ENCODE assay signal across 1 cellular context in the genomic region with DNA sequence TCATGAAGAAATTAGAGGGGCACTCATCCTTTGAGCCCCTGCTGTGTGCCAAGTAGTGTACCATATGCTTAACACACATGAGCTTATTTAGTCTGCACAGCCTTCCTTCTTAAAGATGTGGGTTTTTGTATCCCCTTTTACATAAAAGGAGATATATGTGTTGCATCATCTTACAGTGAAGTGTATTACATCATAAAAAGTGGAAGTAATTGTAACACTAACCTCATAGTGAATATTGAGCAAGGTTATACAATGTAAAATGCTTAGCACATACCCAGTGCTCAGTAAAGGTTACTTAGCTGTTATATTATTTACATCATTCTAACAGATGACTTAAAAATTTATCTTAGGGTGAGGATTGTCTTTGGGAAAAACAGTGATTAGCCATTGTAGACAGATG.
TF ChIP-seq lines count a peak whose summit lies in the region.

No MANE protein-coding gene starts in this region.

TF ChIP-seq in K562, 482 proteins besides CTCF, POLR2A, EP300 and RAD21 (continued from another document):
- TF ChIP-seq, protein P1, sequence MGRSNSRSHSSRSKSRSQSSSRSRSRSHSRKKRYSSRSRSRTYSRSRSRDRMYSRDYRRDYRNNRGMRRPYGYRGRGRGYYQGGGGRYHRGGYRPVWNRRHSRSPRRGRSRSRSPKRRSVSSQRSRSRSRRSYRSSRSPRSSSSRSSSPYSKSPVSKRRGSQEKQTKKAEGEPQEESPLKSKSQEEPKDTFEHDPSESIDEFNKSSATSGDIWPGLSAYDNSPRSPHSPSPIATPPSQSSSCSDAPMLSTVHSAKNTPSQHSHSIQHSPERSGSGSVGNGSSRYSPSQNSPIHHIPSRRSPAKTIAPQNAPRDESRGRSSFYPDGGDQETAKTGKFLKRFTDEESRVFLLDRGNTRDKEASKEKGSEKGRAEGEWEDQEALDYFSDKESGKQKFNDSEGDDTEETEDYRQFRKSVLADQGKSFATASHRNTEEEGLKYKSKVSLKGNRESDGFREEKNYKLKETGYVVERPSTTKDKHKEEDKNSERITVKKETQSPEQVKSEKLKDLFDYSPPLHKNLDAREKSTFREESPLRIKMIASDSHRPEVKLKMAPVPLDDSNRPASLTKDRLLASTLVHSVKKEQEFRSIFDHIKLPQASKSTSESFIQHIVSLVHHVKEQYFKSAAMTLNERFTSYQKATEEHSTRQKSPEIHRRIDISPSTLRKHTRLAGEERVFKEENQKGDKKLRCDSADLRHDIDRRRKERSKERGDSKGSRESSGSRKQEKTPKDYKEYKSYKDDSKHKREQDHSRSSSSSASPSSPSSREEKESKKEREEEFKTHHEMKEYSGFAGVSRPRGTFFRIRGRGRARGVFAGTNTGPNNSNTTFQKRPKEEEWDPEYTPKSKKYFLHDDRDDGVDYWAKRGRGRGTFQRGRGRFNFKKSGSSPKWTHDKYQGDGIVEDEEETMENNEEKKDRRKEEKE (IDR thresholded peaks at IDR 0.05; ENCODE audit: borderline replicate concordance in 1 of 2, control insufficient read depth in 1 of 2, low read depth in 2 of 2, low read length in 1 of 2), result no peak
- TF ChIP-seq NR2C2 (CRISPR knock-in tag; IDR thresholded peaks at IDR 0.05), result no peak
- TF ChIP-seq NR2C2 (tag; IDR thresholded peaks at IDR 0.05), result no peak
- no peak for TF ChIP-seq ATF1 (CRISPR knock-in tag; IDR thresholded peaks at IDR 0.05)
- TF ChIP-seq ATF1 (tag; IDR thresholded peaks at IDR 0.05), result peak; percentile 40; the same call in 1 of the 2 replicates
- TF ChIP-seq MAFK (IDR thresholded peaks at IDR 0.05; ENCODE audit: low read length), result no peak
- no peak for TF ChIP-seq ZNF561 (CRISPR knock-in tag; conservative IDR thresholded peaks at IDR 0.05)
- TF ChIP-seq NR2C1 (IDR thresholded peaks at IDR 0.05), result peak; percentile 24; the same call in 1 of the 2 replicates
- no peak; the same call in 1 of the 2 replicates for TF ChIP-seq NR2C1 (tag; IDR thresholded peaks at IDR 0.05)
- TF ChIP-seq U2AF2 (optimal IDR thresholded peaks at IDR 0.05; ENCODE audit: low read depth, low read length), result no peak
- peak; percentile 95 for TF ChIP-seq ZSCAN32 (CRISPR knock-in tag; IDR thresholded peaks at IDR 0.05)
- no peak for TF ChIP-seq NFXL1 (CRISPR knock-in tag; IDR thresholded peaks at IDR 0.05)
- TF ChIP-seq JUND (IDR thresholded peaks at IDR 0.05; ENCODE audit: borderline replicate concordance, low read depth, low read length), result peak; percentile 75
- TF ChIP-seq JUND (tag; IDR thresholded peaks at IDR 0.05; ENCODE audit: borderline replicate concordance, low read depth, low read length), result peak; percentile 66; the same call in 1 of the 3 replicates
- TF ChIP-seq SMAD1 (IDR thresholded peaks at IDR 0.05; ENCODE audit: low read depth, low read length, partially characterized antibody), result no peak
- TF ChIP-seq, protein P2, sequence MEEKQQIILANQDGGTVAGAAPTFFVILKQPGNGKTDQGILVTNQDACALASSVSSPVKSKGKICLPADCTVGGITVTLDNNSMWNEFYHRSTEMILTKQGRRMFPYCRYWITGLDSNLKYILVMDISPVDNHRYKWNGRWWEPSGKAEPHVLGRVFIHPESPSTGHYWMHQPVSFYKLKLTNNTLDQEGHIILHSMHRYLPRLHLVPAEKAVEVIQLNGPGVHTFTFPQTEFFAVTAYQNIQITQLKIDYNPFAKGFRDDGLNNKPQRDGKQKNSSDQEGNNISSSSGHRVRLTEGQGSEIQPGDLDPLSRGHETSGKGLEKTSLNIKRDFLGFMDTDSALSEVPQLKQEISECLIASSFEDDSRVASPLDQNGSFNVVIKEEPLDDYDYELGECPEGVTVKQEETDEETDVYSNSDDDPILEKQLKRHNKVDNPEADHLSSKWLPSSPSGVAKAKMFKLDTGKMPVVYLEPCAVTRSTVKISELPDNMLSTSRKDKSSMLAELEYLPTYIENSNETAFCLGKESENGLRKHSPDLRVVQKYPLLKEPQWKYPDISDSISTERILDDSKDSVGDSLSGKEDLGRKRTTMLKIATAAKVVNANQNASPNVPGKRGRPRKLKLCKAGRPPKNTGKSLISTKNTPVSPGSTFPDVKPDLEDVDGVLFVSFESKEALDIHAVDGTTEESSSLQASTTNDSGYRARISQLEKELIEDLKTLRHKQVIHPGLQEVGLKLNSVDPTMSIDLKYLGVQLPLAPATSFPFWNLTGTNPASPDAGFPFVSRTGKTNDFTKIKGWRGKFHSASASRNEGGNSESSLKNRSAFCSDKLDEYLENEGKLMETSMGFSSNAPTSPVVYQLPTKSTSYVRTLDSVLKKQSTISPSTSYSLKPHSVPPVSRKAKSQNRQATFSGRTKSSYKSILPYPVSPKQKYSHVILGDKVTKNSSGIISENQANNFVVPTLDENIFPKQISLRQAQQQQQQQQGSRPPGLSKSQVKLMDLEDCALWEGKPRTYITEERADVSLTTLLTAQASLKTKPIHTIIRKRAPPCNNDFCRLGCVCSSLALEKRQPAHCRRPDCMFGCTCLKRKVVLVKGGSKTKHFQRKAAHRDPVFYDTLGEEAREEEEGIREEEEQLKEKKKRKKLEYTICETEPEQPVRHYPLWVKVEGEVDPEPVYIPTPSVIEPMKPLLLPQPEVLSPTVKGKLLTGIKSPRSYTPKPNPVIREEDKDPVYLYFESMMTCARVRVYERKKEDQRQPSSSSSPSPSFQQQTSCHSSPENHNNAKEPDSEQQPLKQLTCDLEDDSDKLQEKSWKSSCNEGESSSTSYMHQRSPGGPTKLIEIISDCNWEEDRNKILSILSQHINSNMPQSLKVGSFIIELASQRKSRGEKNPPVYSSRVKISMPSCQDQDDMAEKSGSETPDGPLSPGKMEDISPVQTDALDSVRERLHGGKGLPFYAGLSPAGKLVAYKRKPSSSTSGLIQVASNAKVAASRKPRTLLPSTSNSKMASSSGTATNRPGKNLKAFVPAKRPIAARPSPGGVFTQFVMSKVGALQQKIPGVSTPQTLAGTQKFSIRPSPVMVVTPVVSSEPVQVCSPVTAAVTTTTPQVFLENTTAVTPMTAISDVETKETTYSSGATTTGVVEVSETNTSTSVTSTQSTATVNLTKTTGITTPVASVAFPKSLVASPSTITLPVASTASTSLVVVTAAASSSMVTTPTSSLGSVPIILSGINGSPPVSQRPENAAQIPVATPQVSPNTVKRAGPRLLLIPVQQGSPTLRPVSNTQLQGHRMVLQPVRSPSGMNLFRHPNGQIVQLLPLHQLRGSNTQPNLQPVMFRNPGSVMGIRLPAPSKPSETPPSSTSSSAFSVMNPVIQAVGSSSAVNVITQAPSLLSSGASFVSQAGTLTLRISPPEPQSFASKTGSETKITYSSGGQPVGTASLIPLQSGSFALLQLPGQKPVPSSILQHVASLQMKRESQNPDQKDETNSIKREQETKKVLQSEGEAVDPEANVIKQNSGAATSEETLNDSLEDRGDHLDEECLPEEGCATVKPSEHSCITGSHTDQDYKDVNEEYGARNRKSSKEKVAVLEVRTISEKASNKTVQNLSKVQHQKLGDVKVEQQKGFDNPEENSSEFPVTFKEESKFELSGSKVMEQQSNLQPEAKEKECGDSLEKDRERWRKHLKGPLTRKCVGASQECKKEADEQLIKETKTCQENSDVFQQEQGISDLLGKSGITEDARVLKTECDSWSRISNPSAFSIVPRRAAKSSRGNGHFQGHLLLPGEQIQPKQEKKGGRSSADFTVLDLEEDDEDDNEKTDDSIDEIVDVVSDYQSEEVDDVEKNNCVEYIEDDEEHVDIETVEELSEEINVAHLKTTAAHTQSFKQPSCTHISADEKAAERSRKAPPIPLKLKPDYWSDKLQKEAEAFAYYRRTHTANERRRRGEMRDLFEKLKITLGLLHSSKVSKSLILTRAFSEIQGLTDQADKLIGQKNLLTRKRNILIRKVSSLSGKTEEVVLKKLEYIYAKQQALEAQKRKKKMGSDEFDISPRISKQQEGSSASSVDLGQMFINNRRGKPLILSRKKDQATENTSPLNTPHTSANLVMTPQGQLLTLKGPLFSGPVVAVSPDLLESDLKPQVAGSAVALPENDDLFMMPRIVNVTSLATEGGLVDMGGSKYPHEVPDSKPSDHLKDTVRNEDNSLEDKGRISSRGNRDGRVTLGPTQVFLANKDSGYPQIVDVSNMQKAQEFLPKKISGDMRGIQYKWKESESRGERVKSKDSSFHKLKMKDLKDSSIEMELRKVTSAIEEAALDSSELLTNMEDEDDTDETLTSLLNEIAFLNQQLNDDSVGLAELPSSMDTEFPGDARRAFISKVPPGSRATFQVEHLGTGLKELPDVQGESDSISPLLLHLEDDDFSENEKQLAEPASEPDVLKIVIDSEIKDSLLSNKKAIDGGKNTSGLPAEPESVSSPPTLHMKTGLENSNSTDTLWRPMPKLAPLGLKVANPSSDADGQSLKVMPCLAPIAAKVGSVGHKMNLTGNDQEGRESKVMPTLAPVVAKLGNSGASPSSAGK (IDR thresholded peaks at IDR 0.05), result 0 out of 2 replicates have a peak, but pooled peaks have one; percentile 10
- TF ChIP-seq, protein P3, sequence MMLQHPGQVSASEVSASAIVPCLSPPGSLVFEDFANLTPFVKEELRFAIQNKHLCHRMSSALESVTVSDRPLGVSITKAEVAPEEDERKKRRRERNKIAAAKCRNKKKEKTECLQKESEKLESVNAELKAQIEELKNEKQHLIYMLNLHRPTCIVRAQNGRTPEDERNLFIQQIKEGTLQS (IDR thresholded peaks at IDR 0.05), result peak; percentile 99
- TF ChIP-seq, protein P3 (CRISPR knock-in tag; conservative IDR thresholded peaks at IDR 0.05), result no peak
- TF ChIP-seq ARID1B (IDR thresholded peaks at IDR 0.05), result peak; percentile 50; the same call in 1 of the 2 replicates
- TF ChIP-seq, protein P4, sequence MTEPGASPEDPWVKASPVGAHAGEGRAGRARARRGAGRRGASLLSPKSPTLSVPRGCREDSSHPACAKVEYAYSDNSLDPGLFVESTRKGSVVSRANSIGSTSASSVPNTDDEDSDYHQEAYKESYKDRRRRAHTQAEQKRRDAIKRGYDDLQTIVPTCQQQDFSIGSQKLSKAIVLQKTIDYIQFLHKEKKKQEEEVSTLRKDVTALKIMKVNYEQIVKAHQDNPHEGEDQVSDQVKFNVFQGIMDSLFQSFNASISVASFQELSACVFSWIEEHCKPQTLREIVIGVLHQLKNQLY (CRISPR knock-in tag; conservative IDR thresholded peaks at IDR 0.05), result no peak
- TF ChIP-seq CEBPG (CRISPR knock-in tag; IDR thresholded peaks at IDR 0.05), result peak; percentile 94
- peak; percentile 99 for TF ChIP-seq CEBPG (tag; conservative IDR thresholded peaks at IDR 0.05 in 1 of 2, IDR thresholded peaks at IDR 0.05 in 1 of 2)
- no peak for TF ChIP-seq SRF (CRISPR knock-in tag; IDR thresholded peaks at IDR 0.05)
- TF ChIP-seq RHOXF2B (CRISPR knock-in tag; conservative IDR thresholded peaks at IDR 0.05), result no peak
- TF ChIP-seq HMG20B (CRISPR knock-in tag; IDR thresholded peaks at IDR 0.05), result no peak
- no peak for TF ChIP-seq RB1 (IDR thresholded peaks at IDR 0.05; ENCODE audit: low read depth)
- TF ChIP-seq, protein P5, sequence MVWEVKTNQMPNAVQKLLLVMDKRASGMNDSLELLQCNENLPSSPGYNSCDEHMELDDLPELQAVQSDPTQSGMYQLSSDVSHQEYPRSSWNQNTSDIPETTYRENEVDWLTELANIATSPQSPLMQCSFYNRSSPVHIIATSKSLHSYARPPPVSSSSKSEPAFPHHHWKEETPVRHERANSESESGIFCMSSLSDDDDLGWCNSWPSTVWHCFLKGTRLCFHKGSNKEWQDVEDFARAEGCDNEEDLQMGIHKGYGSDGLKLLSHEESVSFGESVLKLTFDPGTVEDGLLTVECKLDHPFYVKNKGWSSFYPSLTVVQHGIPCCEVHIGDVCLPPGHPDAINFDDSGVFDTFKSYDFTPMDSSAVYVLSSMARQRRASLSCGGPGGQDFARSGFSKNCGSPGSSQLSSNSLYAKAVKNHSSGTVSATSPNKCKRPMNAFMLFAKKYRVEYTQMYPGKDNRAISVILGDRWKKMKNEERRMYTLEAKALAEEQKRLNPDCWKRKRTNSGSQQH (CRISPR knock-in tag; IDR thresholded peaks at IDR 0.05), result no peak
- TF ChIP-seq SOX6 (IDR thresholded peaks at IDR 0.05), result peak; percentile 72
- TF ChIP-seq, protein P6, sequence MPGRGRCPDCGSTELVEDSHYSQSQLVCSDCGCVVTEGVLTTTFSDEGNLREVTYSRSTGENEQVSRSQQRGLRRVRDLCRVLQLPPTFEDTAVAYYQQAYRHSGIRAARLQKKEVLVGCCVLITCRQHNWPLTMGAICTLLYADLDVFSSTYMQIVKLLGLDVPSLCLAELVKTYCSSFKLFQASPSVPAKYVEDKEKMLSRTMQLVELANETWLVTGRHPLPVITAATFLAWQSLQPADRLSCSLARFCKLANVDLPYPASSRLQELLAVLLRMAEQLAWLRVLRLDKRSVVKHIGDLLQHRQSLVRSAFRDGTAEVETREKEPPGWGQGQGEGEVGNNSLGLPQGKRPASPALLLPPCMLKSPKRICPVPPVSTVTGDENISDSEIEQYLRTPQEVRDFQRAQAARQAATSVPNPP (IDR thresholded peaks at IDR 0.05; ENCODE audit: borderline replicate concordance, insufficient read depth, insufficient read length), result no peak
- TF ChIP-seq STAT5A (IDR thresholded peaks at IDR 0.05; ENCODE audit: borderline replicate concordance, low read length), result no peak
- TF ChIP-seq TAL1 (IDR thresholded peaks at IDR 0.05), result 0 out of 2 replicates have a peak, but pooled peaks have one; percentile 15
- no peak for TF ChIP-seq ZNF79 (CRISPR knock-in tag; IDR thresholded peaks at IDR 0.05; ENCODE audit: low read depth)
- no peak for TF ChIP-seq MCM7 (IDR thresholded peaks at IDR 0.05)
- no peak for TF ChIP-seq ZNF174 (CRISPR knock-in tag; IDR thresholded peaks at IDR 0.05)
- no peak for TF ChIP-seq HDAC8 (tag; IDR thresholded peaks at IDR 0.05)
- no peak for TF ChIP-seq LCOR (CRISPR knock-in tag; IDR thresholded peaks at IDR 0.05)
